In the genomic region with DNA sequence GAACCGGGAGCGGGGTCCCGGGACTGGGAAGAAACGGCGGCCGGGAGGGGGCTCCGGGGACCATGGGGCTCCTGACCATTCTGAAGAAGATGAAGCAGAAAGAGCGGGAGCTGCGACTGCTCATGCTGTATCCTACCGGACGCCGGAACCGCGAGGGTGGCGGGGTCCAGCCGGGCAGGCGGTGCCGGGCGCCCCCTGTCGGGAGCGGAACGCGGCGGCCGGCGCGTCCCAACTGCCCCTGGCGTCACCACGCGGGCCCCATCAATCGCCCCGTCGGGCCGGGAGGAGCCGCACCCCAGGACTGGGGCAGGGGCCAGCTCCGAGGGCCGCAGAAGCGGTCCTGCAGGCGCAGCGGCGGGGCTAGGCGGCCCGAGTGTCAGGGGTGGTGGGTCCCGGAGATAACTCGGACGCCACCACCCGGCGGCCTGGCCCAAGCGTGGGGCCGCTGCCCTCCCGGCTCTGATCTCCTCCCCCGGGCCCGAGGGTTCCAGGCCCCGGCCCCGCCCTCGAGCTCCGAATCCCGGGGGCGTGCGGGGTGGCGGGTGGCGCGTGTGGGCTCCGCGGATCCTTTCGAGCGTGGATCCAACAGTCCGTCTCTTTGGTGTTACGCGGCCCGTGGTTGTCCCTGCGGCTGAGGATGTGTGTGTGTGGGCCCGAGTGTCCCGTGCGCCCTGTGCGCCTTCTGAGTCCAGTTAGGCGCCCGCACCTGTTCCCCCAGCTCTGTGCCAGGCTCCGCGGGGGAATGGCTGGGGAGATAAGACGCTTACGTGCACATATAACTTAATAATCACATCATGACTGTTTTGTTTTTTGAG, we compare ENCODE assay signal across 1 cellular context.
A peak's percentile ranks its signal among the peaks of the same experiment; 100 is the strongest.
TF ChIP-seq lines count a peak whose summit lies in the region.

A gene (plus strand): TSS at position 15 of the 815 bp plus-strand sequence. CDS start 48 bp downstream, at position 63.

TF ChIP-seq in HepG2, 621 proteins besides CTCF, POLR2A, EP300 and RAD21 (continued from another document and continues in another):
- TF ChIP-seq, protein P1, sequence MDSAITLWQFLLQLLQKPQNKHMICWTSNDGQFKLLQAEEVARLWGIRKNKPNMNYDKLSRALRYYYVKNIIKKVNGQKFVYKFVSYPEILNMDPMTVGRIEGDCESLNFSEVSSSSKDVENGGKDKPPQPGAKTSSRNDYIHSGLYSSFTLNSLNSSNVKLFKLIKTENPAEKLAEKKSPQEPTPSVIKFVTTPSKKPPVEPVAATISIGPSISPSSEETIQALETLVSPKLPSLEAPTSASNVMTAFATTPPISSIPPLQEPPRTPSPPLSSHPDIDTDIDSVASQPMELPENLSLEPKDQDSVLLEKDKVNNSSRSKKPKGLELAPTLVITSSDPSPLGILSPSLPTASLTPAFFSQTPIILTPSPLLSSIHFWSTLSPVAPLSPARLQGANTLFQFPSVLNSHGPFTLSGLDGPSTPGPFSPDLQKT (CRISPR knock-in tag; IDR thresholded peaks at IDR 0.05; ENCODE audit: borderline replicate concordance), result no peak
- no peak for TF ChIP-seq ZBTB20 (CRISPR knock-in tag; IDR thresholded peaks at IDR 0.05; ENCODE audit: borderline replicate concordance, low read depth)
- no peak for TF ChIP-seq MTF1 (CRISPR knock-in tag; IDR thresholded peaks at IDR 0.05)
- no peak for TF ChIP-seq ZFP1 (CRISPR knock-in tag; IDR thresholded peaks at IDR 0.05)
- TF ChIP-seq HOXD1 (CRISPR knock-in tag; IDR thresholded peaks at IDR 0.05), result no peak
- TF ChIP-seq ZFY (CRISPR knock-in tag; IDR thresholded peaks at IDR 0.05), result peak; percentile 82
- TF ChIP-seq GATA4 (IDR thresholded peaks at IDR 0.05; ENCODE audit: borderline replicate concordance, low read depth), result no peak
- no peak for TF ChIP-seq ZC3H4 (CRISPR knock-in tag; IDR thresholded peaks at IDR 0.05; ENCODE audit: borderline replicate concordance)
- TF ChIP-seq, protein P2, sequence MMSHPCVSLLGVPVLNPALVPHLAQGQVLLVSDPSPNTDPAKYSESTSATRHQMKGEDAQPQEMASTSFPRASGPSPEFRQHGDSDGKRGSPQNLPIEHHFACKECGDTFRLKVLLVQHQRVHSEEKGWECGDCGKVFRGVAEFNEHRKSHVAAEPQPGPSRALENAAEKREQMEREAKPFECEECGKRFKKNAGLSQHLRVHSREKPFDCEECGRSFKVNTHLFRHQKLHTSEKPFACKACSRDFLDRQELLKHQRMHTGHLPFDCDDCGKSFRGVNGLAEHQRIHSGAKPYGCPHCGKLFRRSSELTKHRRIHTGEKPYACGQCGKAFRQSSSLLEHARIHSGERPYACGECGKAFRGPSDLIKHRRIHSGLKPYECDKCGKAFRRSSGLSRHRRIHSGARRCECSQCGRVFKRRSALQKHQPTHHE (CRISPR knock-in tag; IDR thresholded peaks at IDR 0.05; ENCODE audit: borderline replicate concordance), result peak; percentile 65; the same call in 1 of the 2 replicates
- TF ChIP-seq ELF4 (CRISPR knock-in tag; IDR thresholded peaks at IDR 0.05; ENCODE audit: borderline replicate concordance), result peak; percentile 36; the same call in 1 of the 2 replicates
- TF ChIP-seq, protein P3, sequence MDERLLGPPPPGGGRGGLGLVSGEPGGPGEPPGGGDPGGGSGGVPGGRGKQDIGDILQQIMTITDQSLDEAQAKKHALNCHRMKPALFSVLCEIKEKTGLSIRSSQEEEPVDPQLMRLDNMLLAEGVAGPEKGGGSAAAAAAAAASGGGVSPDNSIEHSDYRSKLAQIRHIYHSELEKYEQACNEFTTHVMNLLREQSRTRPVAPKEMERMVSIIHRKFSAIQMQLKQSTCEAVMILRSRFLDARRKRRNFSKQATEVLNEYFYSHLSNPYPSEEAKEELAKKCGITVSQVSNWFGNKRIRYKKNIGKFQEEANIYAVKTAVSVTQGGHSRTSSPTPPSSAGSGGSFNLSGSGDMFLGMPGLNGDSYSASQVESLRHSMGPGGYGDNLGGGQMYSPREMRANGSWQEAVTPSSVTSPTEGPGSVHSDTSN (CRISPR knock-in tag; IDR thresholded peaks at IDR 0.05), result no peak
- TF ChIP-seq, protein P4, sequence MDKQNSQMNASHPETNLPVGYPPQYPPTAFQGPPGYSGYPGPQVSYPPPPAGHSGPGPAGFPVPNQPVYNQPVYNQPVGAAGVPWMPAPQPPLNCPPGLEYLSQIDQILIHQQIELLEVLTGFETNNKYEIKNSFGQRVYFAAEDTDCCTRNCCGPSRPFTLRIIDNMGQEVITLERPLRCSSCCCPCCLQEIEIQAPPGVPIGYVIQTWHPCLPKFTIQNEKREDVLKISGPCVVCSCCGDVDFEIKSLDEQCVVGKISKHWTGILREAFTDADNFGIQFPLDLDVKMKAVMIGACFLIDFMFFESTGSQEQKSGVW (CRISPR knock-in tag; IDR thresholded peaks at IDR 0.05; ENCODE audit: borderline replicate concordance), result no peak
- TF ChIP-seq ZNF816 (CRISPR knock-in tag; IDR thresholded peaks at IDR 0.05; ENCODE audit: borderline replicate concordance), result no peak
- TF ChIP-seq, protein P5, sequence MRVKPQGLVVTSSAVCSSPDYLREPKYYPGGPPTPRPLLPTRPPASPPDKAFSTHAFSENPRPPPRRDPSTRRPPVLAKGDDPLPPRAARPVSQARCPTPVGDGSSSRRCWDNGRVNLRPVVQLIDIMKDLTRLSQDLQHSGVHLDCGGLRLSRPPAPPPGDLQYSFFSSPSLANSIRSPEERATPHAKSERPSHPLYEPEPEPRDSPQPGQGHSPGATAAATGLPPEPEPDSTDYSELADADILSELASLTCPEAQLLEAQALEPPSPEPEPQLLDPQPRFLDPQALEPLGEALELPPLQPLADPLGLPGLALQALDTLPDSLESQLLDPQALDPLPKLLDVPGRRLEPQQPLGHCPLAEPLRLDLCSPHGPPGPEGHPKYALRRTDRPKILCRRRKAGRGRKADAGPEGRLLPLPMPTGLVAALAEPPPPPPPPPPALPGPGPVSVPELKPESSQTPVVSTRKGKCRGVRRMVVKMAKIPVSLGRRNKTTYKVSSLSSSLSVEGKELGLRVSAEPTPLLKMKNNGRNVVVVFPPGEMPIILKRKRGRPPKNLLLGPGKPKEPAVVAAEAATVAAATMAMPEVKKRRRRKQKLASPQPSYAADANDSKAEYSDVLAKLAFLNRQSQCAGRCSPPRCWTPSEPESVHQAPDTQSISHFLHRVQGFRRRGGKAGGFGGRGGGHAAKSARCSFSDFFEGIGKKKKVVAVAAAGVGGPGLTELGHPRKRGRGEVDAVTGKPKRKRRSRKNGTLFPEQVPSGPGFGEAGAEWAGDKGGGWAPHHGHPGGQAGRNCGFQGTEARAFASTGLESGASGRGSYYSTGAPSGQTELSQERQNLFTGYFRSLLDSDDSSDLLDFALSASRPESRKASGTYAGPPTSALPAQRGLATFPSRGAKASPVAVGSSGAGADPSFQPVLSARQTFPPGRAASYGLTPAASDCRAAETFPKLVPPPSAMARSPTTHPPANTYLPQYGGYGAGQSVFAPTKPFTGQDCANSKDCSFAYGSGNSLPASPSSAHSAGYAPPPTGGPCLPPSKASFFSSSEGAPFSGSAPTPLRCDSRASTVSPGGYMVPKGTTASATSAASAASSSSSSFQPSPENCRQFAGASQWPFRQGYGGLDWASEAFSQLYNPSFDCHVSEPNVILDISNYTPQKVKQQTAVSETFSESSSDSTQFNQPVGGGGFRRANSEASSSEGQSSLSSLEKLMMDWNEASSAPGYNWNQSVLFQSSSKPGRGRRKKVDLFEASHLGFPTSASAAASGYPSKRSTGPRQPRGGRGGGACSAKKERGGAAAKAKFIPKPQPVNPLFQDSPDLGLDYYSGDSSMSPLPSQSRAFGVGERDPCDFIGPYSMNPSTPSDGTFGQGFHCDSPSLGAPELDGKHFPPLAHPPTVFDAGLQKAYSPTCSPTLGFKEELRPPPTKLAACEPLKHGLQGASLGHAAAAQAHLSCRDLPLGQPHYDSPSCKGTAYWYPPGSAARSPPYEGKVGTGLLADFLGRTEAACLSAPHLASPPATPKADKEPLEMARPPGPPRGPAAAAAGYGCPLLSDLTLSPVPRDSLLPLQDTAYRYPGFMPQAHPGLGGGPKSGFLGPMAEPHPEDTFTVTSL (CRISPR knock-in tag; IDR thresholded peaks at IDR 0.05; ENCODE audit: borderline replicate concordance), result no peak
- TF ChIP-seq, protein P6, sequence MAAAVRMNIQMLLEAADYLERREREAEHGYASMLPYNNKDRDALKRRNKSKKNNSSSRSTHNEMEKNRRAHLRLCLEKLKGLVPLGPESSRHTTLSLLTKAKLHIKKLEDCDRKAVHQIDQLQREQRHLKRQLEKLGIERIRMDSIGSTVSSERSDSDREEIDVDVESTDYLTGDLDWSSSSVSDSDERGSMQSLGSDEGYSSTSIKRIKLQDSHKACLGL (CRISPR knock-in tag; IDR thresholded peaks at IDR 0.05), result peak; percentile 48; the same call in 1 of the 2 replicates
- no peak for TF ChIP-seq ELF1 (CRISPR knock-in tag; IDR thresholded peaks at IDR 0.05)
- TF ChIP-seq ZNF331 (CRISPR knock-in tag; IDR thresholded peaks at IDR 0.05), result no peak
- TF ChIP-seq, protein P7, sequence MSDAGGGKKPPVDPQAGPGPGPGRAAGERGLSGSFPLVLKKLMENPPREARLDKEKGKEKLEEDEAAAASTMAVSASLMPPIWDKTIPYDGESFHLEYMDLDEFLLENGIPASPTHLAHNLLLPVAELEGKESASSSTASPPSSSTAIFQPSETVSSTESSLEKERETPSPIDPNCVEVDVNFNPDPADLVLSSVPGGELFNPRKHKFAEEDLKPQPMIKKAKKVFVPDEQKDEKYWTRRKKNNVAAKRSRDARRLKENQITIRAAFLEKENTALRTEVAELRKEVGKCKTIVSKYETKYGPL (CRISPR knock-in tag; IDR thresholded peaks at IDR 0.05), result no peak
- TF ChIP-seq NR2F1 (CRISPR knock-in tag; IDR thresholded peaks at IDR 0.05), result 0 out of 4 replicates have a peak, but pooled peaks of 1 of the 2 experiments have one; percentile 16
- TF ChIP-seq KLF16 (CRISPR knock-in tag; IDR thresholded peaks at IDR 0.05), result no peak
- no peak for TF ChIP-seq ZNF83 (CRISPR knock-in tag; IDR thresholded peaks at IDR 0.05; ENCODE audit: borderline replicate concordance)
- no peak for TF ChIP-seq HNRNPK (IDR thresholded peaks at IDR 0.05; ENCODE audit: low read depth, low read length, poor library complexity, severe bottlenecking)
- TF ChIP-seq ZNF777 (CRISPR knock-in tag; IDR thresholded peaks at IDR 0.05), result peak; percentile 97
- TF ChIP-seq ZNF768 (CRISPR knock-in tag; IDR thresholded peaks at IDR 0.05), result peak; percentile 20; the same call in 1 of the 2 replicates
- no peak; the same call in 1 of the 2 replicates for TF ChIP-seq KLF9 (CRISPR knock-in tag; IDR thresholded peaks at IDR 0.05; ENCODE audit: low read depth)
- TF ChIP-seq POGZ (CRISPR knock-in tag; IDR thresholded peaks at IDR 0.05), result peak; percentile 23; the same call in 1 of the 2 replicates
- TF ChIP-seq, protein P8, sequence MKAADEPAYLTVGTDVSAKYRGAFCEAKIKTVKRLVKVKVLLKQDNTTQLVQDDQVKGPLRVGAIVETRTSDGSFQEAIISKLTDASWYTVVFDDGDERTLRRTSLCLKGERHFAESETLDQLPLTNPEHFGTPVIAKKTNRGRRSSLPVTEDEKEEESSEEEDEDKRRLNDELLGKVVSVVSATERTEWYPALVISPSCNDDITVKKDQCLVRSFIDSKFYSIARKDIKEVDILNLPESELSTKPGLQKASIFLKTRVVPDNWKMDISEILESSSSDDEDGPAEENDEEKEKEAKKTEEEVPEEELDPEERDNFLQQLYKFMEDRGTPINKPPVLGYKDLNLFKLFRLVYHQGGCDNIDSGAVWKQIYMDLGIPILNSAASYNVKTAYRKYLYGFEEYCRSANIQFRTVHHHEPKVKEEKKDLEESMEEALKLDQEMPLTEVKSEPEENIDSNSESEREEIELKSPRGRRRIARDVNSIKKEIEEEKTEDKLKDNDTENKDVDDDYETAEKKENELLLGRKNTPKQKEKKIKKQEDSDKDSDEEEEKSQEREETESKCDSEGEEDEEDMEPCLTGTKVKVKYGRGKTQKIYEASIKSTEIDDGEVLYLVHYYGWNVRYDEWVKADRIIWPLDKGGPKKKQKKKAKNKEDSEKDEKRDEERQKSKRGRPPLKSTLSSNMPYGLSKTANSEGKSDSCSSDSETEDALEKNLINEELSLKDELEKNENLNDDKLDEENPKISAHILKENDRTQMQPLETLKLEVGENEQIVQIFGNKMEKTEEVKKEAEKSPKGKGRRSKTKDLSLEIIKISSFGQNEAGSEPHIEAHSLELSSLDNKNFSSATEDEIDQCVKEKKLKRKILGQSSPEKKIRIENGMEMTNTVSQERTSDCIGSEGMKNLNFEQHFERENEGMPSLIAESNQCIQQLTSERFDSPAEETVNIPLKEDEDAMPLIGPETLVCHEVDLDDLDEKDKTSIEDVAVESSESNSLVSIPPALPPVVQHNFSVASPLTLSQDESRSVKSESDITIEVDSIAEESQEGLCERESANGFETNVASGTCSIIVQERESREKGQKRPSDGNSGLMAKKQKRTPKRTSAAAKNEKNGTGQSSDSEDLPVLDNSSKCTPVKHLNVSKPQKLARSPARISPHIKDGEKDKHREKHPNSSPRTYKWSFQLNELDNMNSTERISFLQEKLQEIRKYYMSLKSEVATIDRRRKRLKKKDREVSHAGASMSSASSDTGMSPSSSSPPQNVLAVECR (CRISPR knock-in tag; IDR thresholded peaks at IDR 0.05; ENCODE audit: borderline replicate concordance), result peak; percentile 73; the same call in 1 of the 2 replicates
- no peak for TF ChIP-seq XRCC5 (optimal IDR thresholded peaks at IDR 0.05; ENCODE audit: low read length)
- no peak for TF ChIP-seq ZNF737 (CRISPR knock-in tag; IDR thresholded peaks at IDR 0.05; ENCODE audit: borderline replicate concordance)
- TF ChIP-seq, protein P9, sequence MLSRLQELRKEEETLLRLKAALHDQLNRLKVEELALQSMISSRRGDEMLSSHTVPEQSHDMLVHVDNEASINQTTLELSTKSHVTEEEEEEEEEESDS (CRISPR knock-in tag; IDR thresholded peaks at IDR 0.05; ENCODE audit: borderline replicate concordance), result no peak
- TF ChIP-seq NFATC3 (CRISPR knock-in tag; IDR thresholded peaks at IDR 0.05), result no peak
- TF ChIP-seq DPF2 (CRISPR knock-in tag; IDR thresholded peaks at IDR 0.05; ENCODE audit: borderline replicate concordance, low read depth), result no peak
- TF ChIP-seq YY1 (IDR thresholded peaks at IDR 0.05; ENCODE audit: insufficient read depth, insufficient replicate concordance, low read depth, low read length), result no peak
- no peak for TF ChIP-seq ATF1 (CRISPR knock-in tag; IDR thresholded peaks at IDR 0.05)
- TF ChIP-seq, protein P10, sequence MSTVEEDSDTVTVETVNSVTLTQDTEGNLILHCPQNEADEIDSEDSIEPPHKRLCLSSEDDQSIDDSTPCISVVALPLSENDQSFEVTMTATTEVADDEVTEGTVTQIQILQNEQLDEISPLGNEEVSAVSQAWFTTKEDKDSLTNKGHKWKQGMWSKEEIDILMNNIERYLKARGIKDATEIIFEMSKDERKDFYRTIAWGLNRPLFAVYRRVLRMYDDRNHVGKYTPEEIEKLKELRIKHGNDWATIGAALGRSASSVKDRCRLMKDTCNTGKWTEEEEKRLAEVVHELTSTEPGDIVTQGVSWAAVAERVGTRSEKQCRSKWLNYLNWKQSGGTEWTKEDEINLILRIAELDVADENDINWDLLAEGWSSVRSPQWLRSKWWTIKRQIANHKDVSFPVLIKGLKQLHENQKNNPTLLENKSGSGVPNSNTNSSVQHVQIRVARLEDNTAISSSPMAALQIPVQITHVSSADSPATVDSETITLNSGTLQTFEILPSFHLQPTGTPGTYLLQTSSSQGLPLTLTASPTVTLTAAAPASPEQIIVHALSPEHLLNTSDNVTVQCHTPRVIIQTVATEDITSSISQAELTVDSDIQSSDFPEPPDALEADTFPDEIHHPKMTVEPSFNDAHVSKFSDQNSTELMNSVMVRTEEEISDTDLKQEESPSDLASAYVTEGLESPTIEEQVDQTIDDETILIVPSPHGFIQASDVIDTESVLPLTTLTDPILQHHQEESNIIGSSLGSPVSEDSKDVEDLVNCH (CRISPR knock-in tag; IDR thresholded peaks at IDR 0.05), result no peak
- TF ChIP-seq JARID2 (CRISPR knock-in tag; IDR thresholded peaks at IDR 0.05; ENCODE audit: insufficient replicate concordance), result no peak
- no peak for TF ChIP-seq ZNF660 (CRISPR knock-in tag; IDR thresholded peaks at IDR 0.05; ENCODE audit: borderline replicate concordance, low read depth)
- no peak for TF ChIP-seq SRSF9 (IDR thresholded peaks at IDR 0.05; ENCODE audit: borderline replicate concordance, insufficient read depth, low read depth, low read length, poor library complexity, severe bottlenecking)
